18 cellular contexts compared by ENCODE assay signal in genomic region chr19:9862897-9863296, GRCh38. TPM values are rescaled to one million over a fixed set of nuclear protein-coding genes. Genes with fewer than 3 reads are reported as not detected.
DNase-seq lines count a peak whose midpoint lies in the region; ATAC-seq lines count a peak whose summit lies in the region.
"Had no signal": no experiment of that assay in that cellular context is flagged by ENCODE, and none has a peak within 500 bp of the region (broad histone marks: within the 10 kb centered on the region; RNA-seq: fewer than 3 reads in every experiment).

No MANE protein-coding gene starts in this region.

- H3K4me1 Mint-ChIP-seq in activated CD8-positive, alpha-beta memory T cell treated with anti-CD3 and anti-CD28 coated beads, Interleukin-2, amount 10 ng/mL, durations not matched to agents 7 days and 5 days = peaks cover 78% of the 10 kb centered on the region
- H3K4me1 Mint-ChIP-seq in T-helper 17 cell = peaks cover 58% of the 10 kb centered on the region
- peaks cover 57% of the 10 kb centered on the region for H3K4me1 Mint-ChIP-seq in activated naive CD8-positive, alpha-beta T cell treated with anti-CD3 and anti-CD28 coated beads, Interleukin-2, amount 50 U/mL, for 24 hours
- peaks cover 63% of the 10 kb centered on the region for H3K4me1 Mint-ChIP-seq in stimulated activated effector memory CD8-positive, alpha-beta T cell treated with anti-CD3 and anti-CD28 coated beads, Interleukin-12 subunit alpha, Interleukin-12 subunit beta, amount 100 ng/mL, for 72 hours

- H3K36me3 Mint-ChIP-seq in activated CD8-positive, alpha-beta memory T cell treated with anti-CD3 and anti-CD28 coated beads, Interleukin-2, amount 10 ng/mL, durations not matched to agents 7 days and 5 days = peaks cover 2% of the 10 kb centered on the region
- H3K36me3 Mint-ChIP-seq in T-helper 17 cell (ENCODE audit: low read depth) = peaks cover under 1% of the 10 kb centered on the region
- H3K36me3 Mint-ChIP-seq in activated naive CD8-positive, alpha-beta T cell treated with anti-CD3 and anti-CD28 coated beads, Interleukin-2, amount 50 U/mL, for 24 hours (ENCODE audit: low read depth) = no peaks in the 10 kb centered on the region
- no peaks in the 10 kb centered on the region for H3K36me3 Mint-ChIP-seq in stimulated activated effector memory CD8-positive, alpha-beta T cell treated with anti-CD3 and anti-CD28 coated beads, Interleukin-12 subunit alpha, Interleukin-12 subunit beta, amount 100 ng/mL, for 72 hours
- H3K36me3 Mint-ChIP-seq: neural progenitor cell had no signal

- H3K9me3 ChIP-seq in T-helper 17 cell (ENCODE audit: control insufficient read depth, low read length, poor library complexity, severe bottlenecking) = no peaks in the 10 kb centered on the region
- H3K9me3 ChIP-seq: A549, BE2C, left ventricle myocardium inferior had no signal

- H3K27me3 Mint-ChIP-seq in activated CD8-positive, alpha-beta memory T cell treated with anti-CD3 and anti-CD28 coated beads, Interleukin-2, amount 10 ng/mL, durations not matched to agents 7 days and 5 days = no peaks in the 10 kb centered on the region
- H3K27me3 Mint-ChIP-seq in T-helper 17 cell = no peaks in the 10 kb centered on the region
- no peaks in the 10 kb centered on the region for H3K27me3 Mint-ChIP-seq in activated naive CD8-positive, alpha-beta T cell treated with anti-CD3 and anti-CD28 coated beads, Interleukin-2, amount 50 U/mL, for 24 hours

- peak overlapping the region; percentile 96 for H3K27ac Mint-ChIP-seq in activated CD8-positive, alpha-beta memory T cell treated with anti-CD3 and anti-CD28 coated beads, Interleukin-2, amount 10 ng/mL, durations not matched to agents 7 days and 5 days
- H3K27ac Mint-ChIP-seq in T-helper 17 cell = peak overlapping the region; percentile 68
- H3K27ac Mint-ChIP-seq in activated naive CD8-positive, alpha-beta T cell treated with anti-CD3 and anti-CD28 coated beads, Interleukin-2, amount 50 U/mL, for 24 hours = peak overlapping the region; percentile 78
- H3K27ac Mint-ChIP-seq in stimulated activated effector memory CD8-positive, alpha-beta T cell treated with anti-CD3 and anti-CD28 coated beads, Interleukin-12 subunit alpha, Interleukin-12 subunit beta, amount 100 ng/mL, for 72 hours = peak overlapping the region; percentile 90
- H3K27ac Mint-ChIP-seq: neural progenitor cell had no signal

- H3K4me3 Mint-ChIP-seq in activated CD8-positive, alpha-beta memory T cell treated with anti-CD3 and anti-CD28 coated beads, Interleukin-2, amount 10 ng/mL, durations not matched to agents 7 days and 5 days = peak overlapping the region; percentile 82
- H3K4me3 Mint-ChIP-seq in T-helper 17 cell = peak overlapping the region; percentile 34
- peak overlapping the region; percentile 67 for H3K4me3 Mint-ChIP-seq in activated naive CD8-positive, alpha-beta T cell treated with anti-CD3 and anti-CD28 coated beads, Interleukin-2, amount 50 U/mL, for 24 hours
- H3K4me3 Mint-ChIP-seq in stimulated activated effector memory CD8-positive, alpha-beta T cell treated with anti-CD3 and anti-CD28 coated beads, Interleukin-12 subunit alpha, Interleukin-12 subunit beta, amount 100 ng/mL, for 72 hours = peak overlapping the region; percentile 58

- CTCF ChIA-PET in activated CD8-positive, alpha-beta memory T cell treated with anti-CD3 and anti-CD28 coated beads, Interleukin-2, amount 10 ng/mL, durations not matched to agents 7 days and 5 days (lab: Charles Lee) = interaction anchor here (0.7 to 2.9 kb wide), 4 partner anchors 16 to 47 kb away, joined by 3 to 13 read pairs (median 5); partner anchors contain the start of gene PIN1

- ATAC-seq in activated CD8-positive, alpha-beta memory T cell treated with anti-CD3 and anti-CD28 coated beads, Interleukin-2, amount 10 ng/mL, durations not matched to agents 7 days and 5 days = peak; percentile 62
- ATAC-seq in T-helper 17 cell = no peak
- no peak for ATAC-seq in activated naive CD8-positive, alpha-beta T cell treated with anti-CD3 and anti-CD28 coated beads, Interleukin-2, amount 50 U/mL, for 24 hours
- peak; percentile 53 for ATAC-seq in stimulated activated effector memory CD8-positive, alpha-beta T cell treated with anti-CD3 and anti-CD28 coated beads, Interleukin-12 subunit alpha, Interleukin-12 subunit beta, amount 100 ng/mL, for 72 hours
- ATAC-seq: A549 had no signal

- DNase-seq in activated CD8-positive, alpha-beta memory T cell treated with anti-CD3 and anti-CD28 coated beads, Interleukin-2, amount 10 ng/mL, durations not matched to agents 7 days and 5 days = peak; percentile 68
- DNase-seq in activated CD8-positive, alpha-beta memory T cell treated with anti-CD3 and anti-CD28 coated beads for 24 hours = no peak
- no peak for DNase-seq in T-helper 17 cell
- no peak for DNase-seq in activated naive CD8-positive, alpha-beta T cell treated with anti-CD3 and anti-CD28 coated beads, Interleukin-2, amount 50 U/mL, for 24 hours
- no peak for DNase-seq in stimulated activated effector memory CD8-positive, alpha-beta T cell treated with anti-CD3 and anti-CD28 coated beads, Interleukin-12 subunit alpha, Interleukin-12 subunit beta, amount 100 ng/mL, for 72 hours (ENCODE audit: low spot score in 2 of 2)
- no peak for DNase-seq in COR-L47 (lab: John Stamatoyannopoulos, UW)
- no peak for DNase-seq in NCI-H187 (lab: John Stamatoyannopoulos, UW)
- no peak for DNase-seq in HuH-7 (ENCODE audit: low spot score)
- DNase-seq: BE2C; brain microvascular endothelial cell; Karpas-422; left ventricle myocardium inferior; NCI-H2029 treated with DMSO at 0.1 percent for 48 hours; NCI-H345; SHP77 treated with DMSO at 0.1 percent for 48 hours; stimulated activated CD4-positive, alpha-beta T cell treated with anti-CD3 and anti-CD28 coated beads, Interleukin-2, amount 100 ng/mL, for 24 hours had no signal

- H3K9me3 Mint-ChIP-seq in activated CD8-positive, alpha-beta memory T cell treated with anti-CD3 and anti-CD28 coated beads, Interleukin-2, amount 10 ng/mL, durations not matched to agents 7 days and 5 days (ENCODE audit: low read depth) = no peaks in the 10 kb centered on the region
- H3K9me3 Mint-ChIP-seq in activated naive CD8-positive, alpha-beta T cell treated with anti-CD3 and anti-CD28 coated beads, Interleukin-2, amount 50 U/mL, for 24 hours = no peaks in the 10 kb centered on the region
- H3K9me3 Mint-ChIP-seq in stimulated activated effector memory CD8-positive, alpha-beta T cell treated with anti-CD3 and anti-CD28 coated beads, Interleukin-12 subunit alpha, Interleukin-12 subunit beta, amount 100 ng/mL, for 72 hours = no peaks in the 10 kb centered on the region
- H3K9me3 Mint-ChIP-seq: neural progenitor cell had no signal

RNA-seq across cellular contexts. Expression of gene PIN1, which starts 27.8 kb away (rescaled TPM):
- 100 to 1,000 TPM; 103 to 116 TPM for total RNA-seq in activated CD8-positive, alpha-beta memory T cell treated with anti-CD3 and anti-CD28 coated beads, Interleukin-2, amount 10 ng/mL, durations not matched to agents 7 days and 5 days
- total RNA-seq in T-helper 17 cell = 10 to 100 TPM; 42.3 to 55.2 TPM

RNA-seq across cellular contexts. Expression of gene UBL5, which starts 35.2 kb away (rescaled TPM):
- 100 to 1,000 TPM; 354 to 362 TPM for total RNA-seq in activated CD8-positive, alpha-beta memory T cell treated with anti-CD3 and anti-CD28 coated beads, Interleukin-2, amount 10 ng/mL, durations not matched to agents 7 days and 5 days
- total RNA-seq in T-helper 17 cell = 100 to 1,000 TPM; 202 to 207 TPM

RNA-seq across cellular contexts. Expression of gene FBXL12, which starts 44.0 kb away (rescaled TPM):
- 10 to 100 TPM; 27.3 to 30.8 TPM for total RNA-seq in activated CD8-positive, alpha-beta memory T cell treated with anti-CD3 and anti-CD28 coated beads, Interleukin-2, amount 10 ng/mL, durations not matched to agents 7 days and 5 days
- 10 to 100 TPM; 33.5 to 34.4 TPM for total RNA-seq in T-helper 17 cell

Comparison
In these comparisons a context has a peak if more than half of its experiments do, and no peak if none do; other contexts are left out.
1. ATAC-seq: peak in activated CD8-positive, alpha-beta memory T cell treated with anti-CD3 and anti-CD28 coated beads, Interleukin-2, amount 10 ng/mL, durations not matched to agents 7 days and 5 days (single experiment) and stimulated activated effector memory CD8-positive, alpha-beta T cell treated with anti-CD3 and anti-CD28 coated beads, Interleukin-12 subunit alpha, Interleukin-12 subunit beta, amount 100 ng/mL, for 72 hours (single experiment); none in T-helper 17 cell (single experiment) and activated naive CD8-positive, alpha-beta T cell treated with anti-CD3 and anti-CD28 coated beads, Interleukin-2, amount 50 U/mL, for 24 hours (single experiment).
2. Peak in every context shown above with its lines, with median percentiles within 50 percentile points of each other: H3K27ac Mint-ChIP-seq and H3K4me3 Mint-ChIP-seq.